11 cellular contexts compared by ENCODE assay signal in the genomic region with DNA sequence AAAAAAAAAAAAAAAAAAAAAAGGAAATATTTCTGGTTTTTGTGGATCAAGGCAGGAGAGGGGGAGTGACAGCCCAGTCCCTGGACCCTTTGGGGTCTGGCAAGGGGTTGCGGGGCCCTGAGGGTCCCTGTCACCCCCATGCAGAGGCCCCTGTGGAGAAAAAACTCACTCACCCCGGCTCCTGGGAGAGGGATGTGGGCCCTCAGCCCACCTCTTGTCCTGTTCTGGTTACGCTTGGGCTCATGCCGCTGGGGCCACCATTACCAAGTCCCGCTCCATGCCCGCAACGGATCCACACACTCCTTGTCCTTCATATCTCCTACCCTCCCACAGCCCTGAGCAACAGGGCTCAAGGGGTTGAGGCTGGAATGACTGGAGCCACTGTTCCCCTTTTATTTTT. TPM values are rescaled to one million over a fixed set of nuclear protein-coding genes. Genes with fewer than 3 reads are reported as not detected.
DNase-seq lines count a peak whose midpoint lies in the region; ATAC-seq and TF ChIP-seq lines count a peak whose summit lies in the region.
"Had no signal": no experiment of that assay in that cellular context is flagged by ENCODE, and none has a peak within 500 bp of the region (broad histone marks: within the 10 kb centered on the region; RNA-seq: fewer than 3 reads in every experiment).

No MANE protein-coding gene starts in this region.

- DNase-seq in AG08396 (ENCODE audit: low spot score) (peak; percentile 7), IMR-90 (no peak), esophagus squamous epithelium (lab: John Stamatoyannopoulos, UW) (no peak), prostate gland (ENCODE audit: low spot score) (no peak), NCI-H2196 treated with DMSO at 0.1 percent for 48 hours (lab: John Stamatoyannopoulos, UW; ENCODE audit: unreplicated experiment) (no peak), A673 (ENCODE audit: low spot score) (no peak), head of caudate nucleus (no peak)
- DNase-seq: HFFc6; NK-92 treated with Interleukin-12 subunit alpha and Interleukin-12 subunit beta, amount 100 ng/mL, for 24 hours had no signal

- TF ChIP-seq RAD21 in IMR-90 (IDR thresholded peaks at IDR 0.05; ENCODE audit: low read length): no peak

- H3K9me3 ChIP-seq in IMR-90 (ENCODE audit: control insufficient read depth, insufficient read depth, low read length) (no peaks in the 10 kb centered on the region), esophagus squamous epithelium (no peaks in the 10 kb centered on the region), prostate gland (no peaks in the 10 kb centered on the region), A673 (ENCODE audit: low read depth, low read length, poor library complexity, severe bottlenecking) (no peaks in the 10 kb centered on the region)

- in situ Hi-C loops in IMR-90 (cut with MboI; ENCODE audit: low sequenced_read_pairs): no loop called here

- H3K27ac ChIP-seq in IMR-90 (ENCODE audit: insufficient read depth, low read length) (no peak overlapping the region), esophagus squamous epithelium (peak overlapping the region in 3 of 4 donors; percentile 92 to 94 (median 93)), prostate gland (peak overlapping the region; percentile 83 to 85), A673 (ENCODE audit: low read depth, low read length, poor library complexity, severe bottlenecking) (no peak overlapping the region)

- H3K14ac ChIP-seq in IMR-90 (replicated peaks; ENCODE audit: low read depth, low read length): no peak overlapping the region

- POLR2A ChIA-PET in IMR-90 (lab: Charles Lee; ENCODE audit: unreplicated experiment): no interaction called here
- POLR2A ChIA-PET in A673 (lab: Charles Lee; ENCODE audit: low non-redundant PET): no interaction called here

- H4K91ac ChIP-seq in IMR-90 (ENCODE audit: insufficient read depth, low read depth, low read length): no peak overlapping the region

- no peak overlapping the region for H3K23ac ChIP-seq in IMR-90 (ENCODE audit: low read depth, low read length)

- H3K4ac ChIP-seq in IMR-90 (ENCODE audit: low read depth, low read length): no peak overlapping the region

- no peak overlapping the region for H3K4me2 ChIP-seq in IMR-90 (ENCODE audit: low read depth, low read length)

- H3K18ac ChIP-seq in IMR-90 (ENCODE audit: low read depth, low read length): no peak overlapping the region

- no peak overlapping the region for H2BK15ac ChIP-seq in IMR-90 (ENCODE audit: low read depth, low read length)

- no TSS peak for BruUV-seq in IMR-90 (replicated peaks; lab: Mats Ljungman, UMichigan)
- no TSS peak for BruUV-seq in A673 (replicated peaks; lab: Mats Ljungman, UMichigan)

- H2AK5ac ChIP-seq in IMR-90 (ENCODE audit: low read depth, low read length): peak overlapping the region; percentile 85; the same call in 1 of the 2 replicates

- H2BK20ac ChIP-seq in IMR-90 (ENCODE audit: low read depth, low read length): no peak overlapping the region

- CTCF ChIA-PET in IMR-90 (lab: Yijun Ruan, JAX) (no interaction called here), A673 (lab: Charles Lee) (no interaction called here)

- H2BK5ac ChIP-seq in IMR-90 (ENCODE audit: low read depth, low read length, poor library complexity, severe bottlenecking): no peak overlapping the region

- no peak overlapping the region for H2AK9ac ChIP-seq in IMR-90 (replicated peaks; ENCODE audit: low read depth, low read length, poor library complexity)

- intact Hi-C loops in IMR-90 (cut with micrococcal nuclease) (no loop called here), esophagus squamous epithelium (cut with DNase I) (no loop called here), prostate gland (cut with DNase I) (no loop called here), A673 (cut with micrococcal nuclease; ENCODE audit: unreplicated experiment) (no loop called here), head of caudate nucleus (cut with DNase I) (no loop called here)

- no peak overlapping the region for H3K9ac ChIP-seq in IMR-90 (ENCODE audit: low read depth, low read length)

- no CpG with 5 or more reads among the region's 7 CpGs for WGBS in IMR-90 (ENCODE audit: extremely low coverage in 2 of 2, insufficient read length in 1 of 2), 2 experiments
- WGBS in esophagus squamous epithelium, 2 donors: 92 to 96% methylated on average over 7 of the region's 7 CpGs
- 98% methylated on average over 7 of the region's 7 CpGs for WGBS in prostate gland

- H3K4me3 ChIP-seq in IMR-90 (ENCODE audit: insufficient read depth, low read depth, low read length): no peak overlapping the region
- no peak overlapping the region for H3K4me3 ChIP-seq in esophagus squamous epithelium
- H3K4me3 ChIP-seq in prostate gland: no peak overlapping the region
- H3K4me3 ChIP-seq in A673 (ENCODE audit: low read depth, low read length, poor library complexity, severe bottlenecking): no peak overlapping the region
- H3K4me3 ChIP-seq: GM12878 had no signal

- dilution Hi-C loops in IMR-90 (cut with HindIII; ENCODE audit: low sequenced_read_pairs, unreplicated experiment): no loop called here

- no peak for TF ChIP-seq CTCF in IMR-90 (conservative IDR thresholded peaks at IDR 0.05; ENCODE audit: low read depth, low read length)
- TF ChIP-seq CTCF in esophagus squamous epithelium (IDR thresholded peaks at IDR 0.05): no peak
- no peak for TF ChIP-seq CTCF in prostate gland (IDR thresholded peaks at IDR 0.05)
- TF ChIP-seq CTCF in A673 (conservative IDR thresholded peaks at IDR 0.05; ENCODE audit: low read depth, low read length): no peak

- TF ChIP-seq POLR2A in IMR-90 (IDR thresholded peaks at IDR 0.05; ENCODE audit: low read depth, low read length) (no peak), esophagus squamous epithelium (IDR thresholded peaks at IDR 0.05) (no peak), prostate gland (IDR thresholded peaks at IDR 0.05) (no peak)

- no peak overlapping the region for H2AFZ ChIP-seq in IMR-90 (replicated peaks; ENCODE audit: low read length, poor library complexity)

- H3K27me3 ChIP-seq in IMR-90 (ENCODE audit: control insufficient read depth, insufficient read depth, low read length): no peaks in the 10 kb centered on the region
- H3K27me3 ChIP-seq in esophagus squamous epithelium: no peaks in the 10 kb centered on the region
- no peaks in the 10 kb centered on the region for H3K27me3 ChIP-seq in prostate gland (replicated peaks; ENCODE audit: insufficient read depth)
- H3K27me3 ChIP-seq in A673 (replicated peaks; ENCODE audit: insufficient read depth, low read depth, low read length, poor library complexity): no peaks in the 10 kb centered on the region

- H3K4me1 ChIP-seq in IMR-90 (ENCODE audit: control insufficient read depth, insufficient read depth, low read length) (peaks cover 14% of the 10 kb centered on the region), esophagus squamous epithelium (peaks cover 27 to 69% (median 40%) of the 10 kb centered on the region in 3 donors), prostate gland (replicated peaks) (peaks cover 35% of the 10 kb centered on the region), A673 (ENCODE audit: insufficient read depth, low read length, poor library complexity, severe bottlenecking) (no peaks in the 10 kb centered on the region)

- no peak for ATAC-seq in IMR-90 (ENCODE audit: low read depth)

- no peak overlapping the region for H3K56ac ChIP-seq in IMR-90 (ENCODE audit: extremely low read depth, insufficient read depth, low read length)

- peaks cover 0 to 14% of the 10 kb centered on the region in 2 experiments; a peak in 1 of 4 replicates for H3K79me1 ChIP-seq in IMR-90 (ENCODE audit: low read depth in 1 of 2, low read length in 2 of 2)

- H3K9me1 ChIP-seq in IMR-90 (ENCODE audit: insufficient read depth, low read length): peaks cover 11% of the 10 kb centered on the region

- H3K36me3 ChIP-seq in IMR-90 (ENCODE audit: control insufficient read depth, insufficient read depth, low read length) (no peaks in the 10 kb centered on the region), esophagus squamous epithelium (peaks cover 0 to 31% (median 0%) of the 10 kb centered on the region in 3 donors), prostate gland (no peaks in the 10 kb centered on the region), A673 (ENCODE audit: insufficient read depth, low read length, poor library complexity, severe bottlenecking) (no peaks in the 10 kb centered on the region)

- H4K5ac ChIP-seq in IMR-90 (ENCODE audit: low read depth, low read length): no peak overlapping the region

- H4K20me1 ChIP-seq in IMR-90 (ENCODE audit: insufficient read depth, low read length): no peaks in the 10 kb centered on the region

- H2BK120ac ChIP-seq in IMR-90 (ENCODE audit: low read depth, low read length): no peak overlapping the region

- H4K8ac ChIP-seq in IMR-90 (ENCODE audit: low read depth in 2 of 2, low read length in 2 of 2): no peak overlapping the region

TF ChIP-seq in IMR-90, 13 proteins besides CTCF, POLR2A, EP300 and RAD21 (continues in another document):
- no peak for TF ChIP-seq SMC3 (IDR thresholded peaks at IDR 0.05; ENCODE audit: low read depth, low read length)

RNA-seq across cellular contexts. Expression of gene TMEM184A, which starts 1.0 kb away (rescaled TPM):
- total RNA-seq in IMR-90 (2012; rRNA removed) (0.28 and 0.36 TPM in 2 replicates), esophagus squamous epithelium (100 to 1,000 TPM in 2 of 4 donors, 10 to 100 TPM in 2; 56.7 to 204 (median 98.9) TPM), prostate gland (10 to 100 TPM; 15.4 to 59.2 TPM), A673 (2021) (not detected in 2 replicates)
- polyA plus RNA-seq in IMR-90 (2012; rRNA removed): 1.9 TPM in 2 replicates
- 0.74 and 1.2 TPM in 2 replicates for polyA plus RNA-seq in IMR-90 (2012; cell fraction: cytosol; rRNA removed)
- 4.1 and 11.5 TPM in 2 replicates for polyA plus RNA-seq in IMR-90 (2012; cell fraction: nucleus; rRNA removed; ENCODE audit: low replicate concordance)
- polyA plus RNA-seq: CD14-positive monocyte had no signal

RNA-seq across cellular contexts. Expression of gene PSMG3, which starts 12.8 kb away (rescaled TPM):
- total RNA-seq in IMR-90 (2012; rRNA removed) (30.6 and 37.3 TPM in 2 replicates), esophagus squamous epithelium (10 to 100 TPM; 44.5 to 63.6 (median 47.4) TPM), prostate gland (10 to 100 TPM; 50.0 to 51.6 TPM), A673 (2021) (54.9 and 57.9 TPM in 2 replicates)
- 52.5 and 54.1 TPM in 2 replicates for polyA plus RNA-seq in IMR-90 (2012; rRNA removed)
- 44.0 and 63.2 TPM in 2 replicates for polyA plus RNA-seq in IMR-90 (2012; cell fraction: cytosol; rRNA removed)
- polyA plus RNA-seq in IMR-90 (2012; cell fraction: nucleus; rRNA removed; ENCODE audit: low replicate concordance): 74.3 and 81.9 TPM in 2 replicates

RNA-seq across cellular contexts. Expression of gene MAFK, which starts 26.5 kb away (rescaled TPM):
- total RNA-seq in IMR-90 (2012; rRNA removed): 16.4 and 19.2 TPM in 2 replicates
- 27.1 and 27.9 TPM in 2 replicates for polyA plus RNA-seq in IMR-90 (2012; rRNA removed)
- polyA plus RNA-seq in IMR-90 (2012; cell fraction: cytosol; rRNA removed): 9.3 and 16.3 TPM in 2 replicates
- polyA plus RNA-seq in IMR-90 (2012; cell fraction: nucleus; rRNA removed; ENCODE audit: low replicate concordance): 216 and 262 TPM in 2 replicates
- 10 to 100 TPM; 11.3 to 26.9 (median 18.9) TPM for total RNA-seq in esophagus squamous epithelium
- 10 to 100 TPM; 29.1 to 50.6 TPM for total RNA-seq in prostate gland
- total RNA-seq in A673 (2021): 14.6 and 16.7 TPM in 2 replicates

RNA-seq across cellular contexts. Expression of gene INTS1, which starts 52.8 kb away (rescaled TPM):
- total RNA-seq in IMR-90 (2012; rRNA removed) (9.3 and 10.0 TPM in 2 replicates), esophagus squamous epithelium (10 to 100 TPM; 27.8 to 45.3 (median 36.6) TPM), prostate gland (100 to 1,000 TPM in 1 of 2 donors, 10 to 100 TPM in 1; 64.9 to 146 TPM), A673 (2021) (129 and 141 TPM in 2 replicates)
- polyA plus RNA-seq in IMR-90 (2012; rRNA removed): 40.1 and 47.1 TPM in 2 replicates
- polyA plus RNA-seq in IMR-90 (2012; cell fraction: cytosol; rRNA removed): 32.2 and 35.8 TPM in 2 replicates
- polyA plus RNA-seq in IMR-90 (2012; cell fraction: nucleus; rRNA removed; ENCODE audit: low replicate concordance): 80.3 and 296 TPM in 2 replicates

Comparison
In these comparisons a context has a peak if more than half of its experiments do, and no peak if none do; other contexts are left out.
1. H3K27ac ChIP-seq: peak in esophagus squamous epithelium (3 of 4) and prostate gland (2 of 2); none in IMR-90 (single experiment) and A673 (single experiment).
2. RNA of gene TMEM184A, which starts 1.0 kb away (total RNA-seq): 56.7 to 204 TPM in esophagus squamous epithelium and 15.4 to 59.2 TPM in prostate gland; 0.28 to 0.36 TPM in IMR-90 and not detected in A673; every median in the first group is over 10 times any median in the second.